ENCODE assay signal across 8 cellular contexts in genomic region chr3:17179381-17180205, GRCh38.
DNase-seq lines count a peak whose midpoint lies in the region; ATAC-seq, FAIRE-seq and TF ChIP-seq lines count a peak whose summit lies in the region.

No MANE protein-coding gene starts in this region.

- no peak overlapping the region for H3K9ac ChIP-seq in trophoblast cell (ENCODE audit: low read length)

- H4K91ac ChIP-seq in trophoblast cell (ENCODE audit: low read depth, low read length), result no peak overlapping the region

- H3K4me1 ChIP-seq in HEK293 (ENCODE audit: control insufficient read depth, insufficient read depth, low read length), result no peaks in the 10 kb centered on the region
- no peaks in the 10 kb centered on the region for H3K4me1 ChIP-seq in trophoblast cell (ENCODE audit: control insufficient read depth in 1 of 2, insufficient read depth in 2 of 2, low read length in 2 of 2)
- H3K4me1 ChIP-seq in ovary (ENCODE audit: insufficient read depth), result peaks cover 6% of the 10 kb centered on the region

- peak; percentile 85 for ATAC-seq in left ventricle myocardium superior

- TF ChIP-seq CTCF in HEK293 (tag by site-specific recombination; IDR thresholded peaks at IDR 0.05) (no peak), ovary (IDR thresholded peaks at IDR 0.05) (no peak), dorsolateral prefrontal cortex (IDR thresholded peaks at IDR 0.05 in 54 of 56, conservative IDR thresholded peaks at IDR 0.05 in 2 of 56; ENCODE audit: low read depth in 1 of 56, partially characterized antibody in 56 of 56) (no peak)

- intact Hi-C loops in left ventricle myocardium superior (cut with micrococcal nuclease), result no loop called here
- intact Hi-C loops in ovary (cut with DNase I), result no loop called here
- intact Hi-C loops in dorsolateral prefrontal cortex (cut with DNase I), result loop anchor here in 1 of 2 donors (5.0 kb wide), 1 partner anchor 53 kb away; no protein-coding TSS in a partner anchor

- no peaks in the 10 kb centered on the region for H3K9me3 ChIP-seq in HEK293 (ENCODE audit: control insufficient read depth, insufficient read depth, low read depth, low read length)
- H3K9me3 ChIP-seq in trophoblast cell (ENCODE audit: insufficient read depth, low read depth, low read length), result no peaks in the 10 kb centered on the region
- no peaks in the 10 kb centered on the region for H3K9me3 ChIP-seq in ovary

- H3K27ac ChIP-seq in HEK293 (ENCODE audit: extremely low read depth, low read depth, low read length), result no peak overlapping the region
- no peak overlapping the region for H3K27ac ChIP-seq in trophoblast cell (ENCODE audit: low read depth, low read length)
- H3K27ac ChIP-seq in ovary, result no peak overlapping the region
- H3K27ac ChIP-seq in dorsolateral prefrontal cortex, result no peak overlapping the region

- H3K27me3 ChIP-seq in trophoblast cell (ENCODE audit: insufficient read depth, low read length) (no peaks in the 10 kb centered on the region), ovary (no peaks in the 10 kb centered on the region), dorsolateral prefrontal cortex (no peaks in the 10 kb centered on the region)

- H3K4me2 ChIP-seq in trophoblast cell (ENCODE audit: low read length), result no peak overlapping the region

- no peak for DNase-seq in GM12891 (ENCODE audit: insufficient read length, low spot score)
- peak; percentile 26 for DNase-seq in NCI-H2029 (lab: John Stamatoyannopoulos, UW)
- DNase-seq in left ventricle myocardium superior, result peak; percentile 39
- DNase-seq in trophoblast cell, result no peak
- DNase-seq in ovary, result no peak
- no peak for DNase-seq in globus pallidus (ENCODE audit: low spot score)
- DNase-seq in dorsolateral prefrontal cortex, result no peak

- no CpG with 5 or more reads among the region's 7 CpGs for WGBS in trophoblast cell (ENCODE audit: extremely low coverage, insufficient coverage, insufficient read length)
- 89 to 93% (median 93%) methylated on average over 7 of the region's 7 CpGs for WGBS in ovary, 3 donors

- H2BK5ac ChIP-seq in trophoblast cell (ENCODE audit: low read depth, low read length, poor library complexity), result no peak overlapping the region

- no peak overlapping the region for H4K12ac ChIP-seq in trophoblast cell (ENCODE audit: low read depth, low read length)

- H2BK12ac ChIP-seq in trophoblast cell (ENCODE audit: low read length), result no peak overlapping the region

- H3K4me3 ChIP-seq in HEK293 (ENCODE audit: low read depth, low read length) (no peak overlapping the region), trophoblast cell (ENCODE audit: low read depth, low read length) (no peak overlapping the region), ovary (no peak overlapping the region), dorsolateral prefrontal cortex (no peak overlapping the region)

- peak; percentile 80 for FAIRE-seq in GM12891 (lab: Jason Lieb, UNC)

- CTCF ChIA-PET in HEK293 (lab: Yijun Ruan, JAX), result interaction anchor here (0.6 kb wide), 1 partner anchor 1132 kb away, joined by 3 read pairs; no protein-coding TSS in a partner anchor

- no peak overlapping the region for H3K23ac ChIP-seq in trophoblast cell (ENCODE audit: low read length)

- no peak overlapping the region for H2BK120ac ChIP-seq in trophoblast cell (ENCODE audit: insufficient read depth, low read length, poor library complexity)

- POLR2A ChIA-PET in HEK293 (lab: Yijun Ruan, JAX), result no interaction called here

- H3K4ac ChIP-seq in trophoblast cell (ENCODE audit: low read depth, low read length), result no peak overlapping the region

- no peak overlapping the region for H2AK5ac ChIP-seq in trophoblast cell (ENCODE audit: low read length)

- no peaks in the 10 kb centered on the region for H3K79me1 ChIP-seq in trophoblast cell (ENCODE audit: low read length)

- no peak for TF ChIP-seq POLR2A in GM12891 (IDR thresholded peaks at IDR 0.05; ENCODE audit: low read depth, low read length)
- no peak for TF ChIP-seq POLR2A in ovary (IDR thresholded peaks at IDR 0.05)

- no peak overlapping the region for H2AFZ ChIP-seq in trophoblast cell (ENCODE audit: insufficient read depth, low read length, poor library complexity)

- no peaks in the 10 kb centered on the region for H3K79me2 ChIP-seq in trophoblast cell (ENCODE audit: control insufficient read depth, insufficient read depth, low read length, poor library complexity)

- no peak overlapping the region for H4K8ac ChIP-seq in trophoblast cell (ENCODE audit: low read depth, low read length)

- no peak overlapping the region for H3K18ac ChIP-seq in trophoblast cell (ENCODE audit: low read length)

- no peak for TF ChIP-seq EP300 in ovary (IDR thresholded peaks at IDR 0.05)

- H3K36me3 ChIP-seq in HEK293 (ENCODE audit: control insufficient read depth in 2 of 2, insufficient read depth in 1 of 2, low read length in 2 of 2), result no peaks in the 10 kb centered on the region
- H3K36me3 ChIP-seq in trophoblast cell (ENCODE audit: control insufficient read depth in 1 of 2, insufficient read depth in 2 of 2, low read length in 2 of 2), result peaks cover 0 to 2% of the 10 kb centered on the region in 2 experiments
- no peaks in the 10 kb centered on the region for H3K36me3 ChIP-seq in ovary

- H3K14ac ChIP-seq in trophoblast cell (ENCODE audit: low read length), result no peak overlapping the region

TF ChIP-seq in GM12891, 5 proteins besides CTCF, POLR2A, EP300 and RAD21:
- no peak for TF ChIP-seq TAF1 (IDR thresholded peaks at IDR 0.05; ENCODE audit: low read depth, low read length)
- TF ChIP-seq POU2F2 (IDR thresholded peaks at IDR 0.05; ENCODE audit: low read depth, low read length), result no peak
- TF ChIP-seq SPI1 (IDR thresholded peaks at IDR 0.05; ENCODE audit: low read depth, low read length), result no peak
- no peak for TF ChIP-seq POLR2AphosphoS5 (IDR thresholded peaks at IDR 0.05; ENCODE audit: low read depth, low read length)
- no peak for TF ChIP-seq PAX5 (IDR thresholded peaks at IDR 0.05; ENCODE audit: insufficient read depth, low read length, severe bottlenecking)
TF ChIP-seq in GM12891: peak in this region for 0.

TF ChIP-seq in HEK293, 187 proteins besides CTCF, POLR2A, EP300 and RAD21:
- TF ChIP-seq ZNF785 (tag by site-specific recombination; IDR thresholded peaks at IDR 0.05), result no peak
- no peak for TF ChIP-seq TSHZ1 (tag by site-specific recombination; IDR thresholded peaks at IDR 0.05; ENCODE audit: borderline replicate concordance)
- TF ChIP-seq ZNF514 (tag by site-specific recombination; IDR thresholded peaks at IDR 0.05), result no peak
- 0 out of 2 replicates have a peak, but pooled peaks have one; percentile 27 for TF ChIP-seq EGR2 (tag by site-specific recombination; IDR thresholded peaks at IDR 0.05; ENCODE audit: low read depth)
TF ChIP-seq in HEK293: peak in this region for 1.

Comparison
In these comparisons a context has a peak if more than half of its experiments do, and no peak if none do; other contexts are left out.
1. DNase-seq: peak in NCI-H2029 (single experiment) and left ventricle myocardium superior (single experiment); none in GM12891 (single experiment), trophoblast cell (0 of 2), ovary (0 of 5), globus pallidus (single experiment) and dorsolateral prefrontal cortex (0 of 10).